ENCODE assay signal across 8 cellular contexts in the genomic region with DNA sequence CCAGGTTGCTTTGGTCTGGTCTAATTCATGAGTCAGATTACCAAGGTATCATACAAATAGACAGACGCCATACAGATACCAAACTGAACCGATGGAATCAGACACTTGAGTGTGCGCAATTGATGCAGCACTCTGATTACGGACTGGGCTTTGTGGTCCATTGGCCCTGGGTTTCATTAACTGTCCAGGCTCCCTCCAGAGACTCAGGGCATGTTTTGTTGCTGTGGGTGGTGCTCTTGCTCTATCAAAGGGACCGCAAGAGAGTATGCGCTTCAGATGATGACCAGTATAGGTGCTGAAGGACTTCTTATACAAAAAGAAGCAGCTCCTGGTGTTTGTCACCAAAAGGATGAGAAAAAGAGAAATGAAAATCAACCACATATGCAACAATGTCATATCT. TPM values are rescaled to one million over a fixed set of nuclear protein-coding genes. Genes with fewer than 3 reads are reported as not detected.
A peak's percentile ranks its signal among the peaks of the same experiment; 100 is the strongest.
DNase-seq lines count a peak whose midpoint lies in the region; ATAC-seq and TF ChIP-seq lines count a peak whose summit lies in the region.
"Had no signal": no experiment of that assay in that cellular context is flagged by ENCODE, and none has a peak within 500 bp of the region (broad histone marks: within the 10 kb centered on the region; RNA-seq: fewer than 3 reads in every experiment).

No MANE protein-coding gene starts in this region.

- H3K9me2 ChIP-seq in OCI-LY7 (ENCODE audit: insufficient read depth, low read length), result no peaks in the 10 kb centered on the region

- CTCF ChIA-PET in OCI-LY7 (lab: Charles Lee; ENCODE audit: unreplicated experiment), result interaction anchor here (1.5 kb wide), 1 partner anchor 568 kb away, joined by 8 read pairs; no protein-coding TSS in a partner anchor

- no peaks in the 10 kb centered on the region for H4K20me1 ChIP-seq in OCI-LY7 (ENCODE audit: insufficient read depth, low read length)

- no peaks in the 10 kb centered on the region for H3K36me3 ChIP-seq in OCI-LY7 (ENCODE audit: insufficient read depth, low read length)

- no peaks in the 10 kb centered on the region for H3K4me1 ChIP-seq in OCI-LY7 (ENCODE audit: insufficient read depth, low read length, poor library complexity, severe bottlenecking)

- H3K9me3 ChIP-seq in OCI-LY7 (ENCODE audit: low read length), result no peaks in the 10 kb centered on the region

- H3K27ac ChIP-seq in OCI-LY7 (ENCODE audit: low read depth, low read length, poor library complexity, severe bottlenecking), result no peak overlapping the region

- BruUV-seq in OCI-LY7 (replicated peaks; lab: Mats Ljungman, UMichigan), result no TSS peak

- H3K4me2 ChIP-seq in OCI-LY7 (ENCODE audit: low read length), result peak overlapping the region; percentile 27; the same call in 1 of the 2 replicates

- no peaks in the 10 kb centered on the region for H3K79me2 ChIP-seq in OCI-LY7 (ENCODE audit: insufficient read depth, low read depth, low read length)

- POLR2A ChIA-PET in OCI-LY7 (lab: Charles Lee), result interaction anchor here (0.6 to 1.7 kb wide), 5 partner anchors 70 to 569 kb away, joined by 3 to 8 read pairs (median 3); no protein-coding TSS in a partner anchor

- ATAC-seq in GM19463 (IDR thresholded peaks at IDR 0.05; ENCODE audit: unreplicated experiment), result peak; percentile 33

- peak; percentile 14 for DNase-seq in G401 (ENCODE audit: low spot score)
- DNase-seq in OCI-LY7 (ENCODE audit: low spot score), result peak; percentile 47
- DNase-seq in globus pallidus (ENCODE audit: low spot score), result peak; percentile 16
- no peak for DNase-seq in NCI-H128 (lab: John Stamatoyannopoulos, UW; ENCODE audit: unreplicated experiment)
- no peak for DNase-seq in NCI-H510A treated with DMSO at 0.1 percent for 48 hours (lab: John Stamatoyannopoulos, UW)
- DNase-seq in NCI-H1105 (lab: John Stamatoyannopoulos, UW), result no peak
- DNase-seq: cortex of kidney had no signal

- no peak for TF ChIP-seq CTCF in OCI-LY7 (conservative IDR thresholded peaks at IDR 0.05; ENCODE audit: low read length)

- in situ Hi-C loops in G401 (cut with HindIII; ENCODE audit: low sequenced_read_pairs), result no loop called here

- intact Hi-C loops in OCI-LY7 (cut with micrococcal nuclease; ENCODE audit: unreplicated experiment), result loop anchor here (1.0 to 10.0 kb wide), 8 partner anchors 212 to 1007 kb away; no protein-coding TSS in a partner anchor

- no peak overlapping the region for H3K4me3 ChIP-seq in OCI-LY7 (ENCODE audit: low read depth, low read length, poor library complexity, severe bottlenecking)

- H2AFZ ChIP-seq in OCI-LY7 (ENCODE audit: low read length), result no peak overlapping the region; the same call in 1 of the 2 replicates

RNA-seq across cellular contexts. Expression of a gene that starts 36.9 kb away (rescaled TPM):
- total RNA-seq in G401 (2014; rRNA removed; shearing (Covaris generic)), result not detected in 2 replicates
- total RNA-seq in OCI-LY7 (2014; rRNA removed; shearing (Covaris generic)), result not detected in 2 replicates
- not detected in 2 replicates for total RNA-seq in OCI-LY7 (2022)

Comparison
In these comparisons a context has a peak if more than half of its experiments do, and no peak if none do; other contexts are left out.
1. DNase-seq: peak in G401 (single experiment), OCI-LY7 (single experiment) and globus pallidus (single experiment); none in NCI-H128 (single experiment), NCI-H510A treated with DMSO at 0.1 percent for 48 hours (single experiment) and NCI-H1105 (single experiment).